Comparison of ENCODE assay signal across 2 cellular contexts in genomic region chr6:28000351-28001045, GRCh38.
A peak's percentile ranks its signal among the peaks of the same experiment; 100 is the strongest.
TF ChIP-seq lines count a peak whose summit lies in the region.

No MANE protein-coding gene starts in this region.

TF ChIP-seq in K562, 482 proteins besides CTCF, POLR2A, EP300 and RAD21 (continued from another document and continues in another):
- TF ChIP-seq, protein P1, sequence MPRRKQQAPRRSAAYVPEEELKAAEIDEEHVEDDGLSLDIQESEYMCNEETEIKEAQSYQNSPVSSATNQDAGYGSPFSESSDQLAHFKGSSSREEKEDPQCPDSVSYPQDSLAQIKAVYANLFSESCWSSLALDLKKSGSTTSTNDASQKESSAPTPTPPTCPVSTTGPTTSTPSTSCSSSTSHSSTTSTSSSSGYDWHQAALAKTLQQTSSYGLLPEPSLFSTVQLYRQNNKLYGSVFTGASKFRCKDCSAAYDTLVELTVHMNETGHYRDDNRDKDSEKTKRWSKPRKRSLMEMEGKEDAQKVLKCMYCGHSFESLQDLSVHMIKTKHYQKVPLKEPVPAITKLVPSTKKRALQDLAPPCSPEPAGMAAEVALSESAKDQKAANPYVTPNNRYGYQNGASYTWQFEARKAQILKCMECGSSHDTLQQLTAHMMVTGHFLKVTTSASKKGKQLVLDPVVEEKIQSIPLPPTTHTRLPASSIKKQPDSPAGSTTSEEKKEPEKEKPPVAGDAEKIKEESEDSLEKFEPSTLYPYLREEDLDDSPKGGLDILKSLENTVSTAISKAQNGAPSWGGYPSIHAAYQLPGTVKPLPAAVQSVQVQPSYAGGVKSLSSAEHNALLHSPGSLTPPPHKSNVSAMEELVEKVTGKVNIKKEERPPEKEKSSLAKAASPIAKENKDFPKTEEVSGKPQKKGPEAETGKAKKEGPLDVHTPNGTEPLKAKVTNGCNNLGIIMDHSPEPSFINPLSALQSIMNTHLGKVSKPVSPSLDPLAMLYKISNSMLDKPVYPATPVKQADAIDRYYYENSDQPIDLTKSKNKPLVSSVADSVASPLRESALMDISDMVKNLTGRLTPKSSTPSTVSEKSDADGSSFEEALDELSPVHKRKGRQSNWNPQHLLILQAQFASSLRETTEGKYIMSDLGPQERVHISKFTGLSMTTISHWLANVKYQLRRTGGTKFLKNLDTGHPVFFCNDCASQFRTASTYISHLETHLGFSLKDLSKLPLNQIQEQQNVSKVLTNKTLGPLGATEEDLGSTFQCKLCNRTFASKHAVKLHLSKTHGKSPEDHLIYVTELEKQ (CRISPR knock-in tag; IDR thresholded peaks at IDR 0.05) = peak; percentile 82
- TF ChIP-seq CBFB (CRISPR knock-in tag; IDR thresholded peaks at IDR 0.05) = no peak
- no peak for TF ChIP-seq E2F4 (CRISPR knock-in tag; IDR thresholded peaks at IDR 0.05; ENCODE audit: low read depth)
- TF ChIP-seq ZNF644 (tag; IDR thresholded peaks at IDR 0.05; ENCODE audit: low read depth) = peak; percentile 96
- TF ChIP-seq THRB (CRISPR knock-in tag; conservative IDR thresholded peaks at IDR 0.05) = peak; percentile 97
- no peak for TF ChIP-seq ZNF12 (CRISPR knock-in tag; IDR thresholded peaks at IDR 0.05)
- TF ChIP-seq U2AF1 (optimal IDR thresholded peaks at IDR 0.05; ENCODE audit: low read depth, low read length) = no peak
- TF ChIP-seq CREB3 (tag; conservative IDR thresholded peaks at IDR 0.05; ENCODE audit: low read depth) = peak; percentile 96
- TF ChIP-seq HDAC2 (IDR thresholded peaks at IDR 0.05) = no peak
- no peak for TF ChIP-seq NFRKB (IDR thresholded peaks at IDR 0.05; ENCODE audit: low read depth)
- no peak for TF ChIP-seq RFX7 (CRISPR knock-in tag; IDR thresholded peaks at IDR 0.05)
- no peak for TF ChIP-seq ID3 (CRISPR knock-in tag; IDR thresholded peaks at IDR 0.05)
- TF ChIP-seq ID3 (tag; IDR thresholded peaks at IDR 0.05) = peak; percentile 96
- TF ChIP-seq PTTG1 (tag; IDR thresholded peaks at IDR 0.05; ENCODE audit: low read depth) = peak; percentile 96
- TF ChIP-seq CXXC5 (CRISPR knock-in tag; IDR thresholded peaks at IDR 0.05) = peak; percentile 77
- TF ChIP-seq PCBP1 (IDR thresholded peaks at IDR 0.05; ENCODE audit: low read depth, low read length, poor library complexity, severe bottlenecking) = no peak
- TF ChIP-seq NR4A1 (CRISPR knock-in tag; IDR thresholded peaks at IDR 0.05) = peak; percentile 94
- TF ChIP-seq NR4A1 (tag; IDR thresholded peaks at IDR 0.05) = peak; percentile 98
- peak; percentile 89 for TF ChIP-seq HIVEP1 (CRISPR knock-in tag; IDR thresholded peaks at IDR 0.05)
- TF ChIP-seq MBD2 (IDR thresholded peaks at IDR 0.05; ENCODE audit: borderline replicate concordance, low read depth) = no peak
- TF ChIP-seq FOXK2 (conservative IDR thresholded peaks at IDR 0.05 in 1 of 2, IDR thresholded peaks at IDR 0.05 in 1 of 2; ENCODE audit: low read depth in 2 of 2) = peak; percentile 94 to 96

TF ChIP-seq in SK-N-SH, 30 proteins besides CTCF, POLR2A, EP300 and RAD21 (continued from another document):
- TF ChIP-seq ZBTB33 (IDR thresholded peaks at IDR 0.05; ENCODE audit: borderline replicate concordance, low read depth) (no peak), TCF12 (IDR thresholded peaks at IDR 0.05) (no peak), YY1 (IDR thresholded peaks at IDR 0.05; ENCODE audit: low read depth) (no peak), GATA2 (CRISPR knock-in tag; IDR thresholded peaks at IDR 0.05) (no peak)
- TF ChIP-seq, protein P2, sequence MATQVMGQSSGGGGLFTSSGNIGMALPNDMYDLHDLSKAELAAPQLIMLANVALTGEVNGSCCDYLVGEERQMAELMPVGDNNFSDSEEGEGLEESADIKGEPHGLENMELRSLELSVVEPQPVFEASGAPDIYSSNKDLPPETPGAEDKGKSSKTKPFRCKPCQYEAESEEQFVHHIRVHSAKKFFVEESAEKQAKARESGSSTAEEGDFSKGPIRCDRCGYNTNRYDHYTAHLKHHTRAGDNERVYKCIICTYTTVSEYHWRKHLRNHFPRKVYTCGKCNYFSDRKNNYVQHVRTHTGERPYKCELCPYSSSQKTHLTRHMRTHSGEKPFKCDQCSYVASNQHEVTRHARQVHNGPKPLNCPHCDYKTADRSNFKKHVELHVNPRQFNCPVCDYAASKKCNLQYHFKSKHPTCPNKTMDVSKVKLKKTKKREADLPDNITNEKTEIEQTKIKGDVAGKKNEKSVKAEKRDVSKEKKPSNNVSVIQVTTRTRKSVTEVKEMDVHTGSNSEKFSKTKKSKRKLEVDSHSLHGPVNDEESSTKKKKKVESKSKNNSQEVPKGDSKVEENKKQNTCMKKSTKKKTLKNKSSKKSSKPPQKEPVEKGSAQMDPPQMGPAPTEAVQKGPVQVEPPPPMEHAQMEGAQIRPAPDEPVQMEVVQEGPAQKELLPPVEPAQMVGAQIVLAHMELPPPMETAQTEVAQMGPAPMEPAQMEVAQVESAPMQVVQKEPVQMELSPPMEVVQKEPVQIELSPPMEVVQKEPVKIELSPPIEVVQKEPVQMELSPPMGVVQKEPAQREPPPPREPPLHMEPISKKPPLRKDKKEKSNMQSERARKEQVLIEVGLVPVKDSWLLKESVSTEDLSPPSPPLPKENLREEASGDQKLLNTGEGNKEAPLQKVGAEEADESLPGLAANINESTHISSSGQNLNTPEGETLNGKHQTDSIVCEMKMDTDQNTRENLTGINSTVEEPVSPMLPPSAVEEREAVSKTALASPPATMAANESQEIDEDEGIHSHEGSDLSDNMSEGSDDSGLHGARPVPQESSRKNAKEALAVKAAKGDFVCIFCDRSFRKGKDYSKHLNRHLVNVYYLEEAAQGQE (IDR thresholded peaks at IDR 0.05; ENCODE audit: low read depth, low read length) = no peak
